10 cellular contexts compared by ENCODE assay signal in genomic region chr3:58335432-58335947, GRCh38. TPM values are rescaled to one million over a fixed set of nuclear protein-coding genes. Genes with fewer than 3 reads are reported as not detected.
DNase-seq lines count a peak whose midpoint lies in the region; FAIRE-seq and TF ChIP-seq lines count a peak whose summit lies in the region.
"Had no signal": no experiment of that assay in that cellular context is flagged by ENCODE, and none has a peak within 500 bp of the region (broad histone marks: within the 10 kb centered on the region; RNA-seq: fewer than 3 reads in every experiment).

No MANE protein-coding gene starts in this region.

- intact Hi-C loops in activated T-helper 2 cell treated with anti-CD3 and anti-CD28 coated beads, Interferon-gamma antibody, Interleukin-2, Interleukin-4, amounts not matched to agents 10 μg/mL and 5 μg/mL and 100 μg/mL, durations not matched to agents 14 hours and 24 hours and 36 hours (cut with micrococcal nuclease): loop anchor here (1.0 to 10.0 kb wide), 3 partner anchors 11 to 49 kb away; no protein-coding TSS in a partner anchor

- peak overlapping the region; percentile 99 for H3K4me3 Mint-ChIP-seq in T-helper 2 cell treated with Interferon-gamma antibody and Interleukin-4, amounts not matched to agents 5 μg/mL and 100 μg/mL, for 36 hours
- H3K4me3 Mint-ChIP-seq in activated T-helper 2 cell treated with anti-CD3 and anti-CD28 coated beads, Interferon-gamma antibody, Interleukin-2, Interleukin-4, amounts not matched to agents 10 μg/mL and 5 μg/mL and 100 μg/mL, durations not matched to agents 14 hours and 24 hours and 36 hours (ENCODE audit: low read depth): peak overlapping the region; percentile 100

- H3K27me3 ChIP-seq in keratinocyte (ENCODE audit: control insufficient read depth, extremely low read depth, insufficient read depth, low read length) (no peaks in the 10 kb centered on the region), subcutaneous abdominal adipose tissue (ENCODE audit: control insufficient read depth in 5 of 5, insufficient read depth in 4 of 5, low read length in 5 of 5) (no peaks in the 10 kb centered on the region), HAP-1 (ENCODE audit: low read depth) (no peaks in the 10 kb centered on the region)

- no peaks in the 10 kb centered on the region for H3K27me3 Mint-ChIP-seq in T-helper 2 cell treated with Interferon-gamma antibody and Interleukin-4, amounts not matched to agents 5 μg/mL and 100 μg/mL, for 36 hours (ENCODE audit: low read depth)
- no peaks in the 10 kb centered on the region for H3K27me3 Mint-ChIP-seq in activated T-helper 2 cell treated with anti-CD3 and anti-CD28 coated beads, Interferon-gamma antibody, Interleukin-2, Interleukin-4, amounts not matched to agents 10 μg/mL and 5 μg/mL and 100 μg/mL, durations not matched to agents 14 hours and 24 hours and 36 hours (ENCODE audit: low read depth)

- peak overlapping the region in 2 of 3 experiments; percentile 39 to 62 for H3K4me3 ChIP-seq in keratinocyte (ENCODE audit: control insufficient read depth in 2 of 3, extremely low read depth in 1 of 3, insufficient read depth in 2 of 3, low read depth in 1 of 3, low read length in 3 of 3)
- H3K4me3 ChIP-seq in subcutaneous abdominal adipose tissue (ENCODE audit: low read depth in 1 of 5, low read length in 5 of 5): peak overlapping the region; percentile 29 to 49 (median 39)
- H3K4me3 ChIP-seq in HAP-1: no peak overlapping the region

- H3K27ac ChIP-seq in keratinocyte (ENCODE audit: control insufficient read depth, insufficient read depth, low read length): peak overlapping the region; percentile 93
- H3K27ac ChIP-seq in subcutaneous abdominal adipose tissue (ENCODE audit: low read depth, low read length): peak overlapping the region; percentile 88

- H3K36me3 ChIP-seq in keratinocyte (ENCODE audit: control insufficient read depth in 2 of 2, extremely low read depth in 1 of 2, insufficient read depth in 2 of 2, low read length in 2 of 2) (peaks cover 0 to 5% of the 10 kb centered on the region in 2 experiments), subcutaneous abdominal adipose tissue (ENCODE audit: control insufficient read depth in 5 of 5, insufficient read depth in 5 of 5, low read length in 5 of 5) (no peaks in the 10 kb centered on the region), HAP-1 (replicated peaks) (no peaks in the 10 kb centered on the region)

- peaks cover 36% of the 10 kb centered on the region for H3K4me1 Mint-ChIP-seq in T-helper 2 cell treated with Interferon-gamma antibody and Interleukin-4, amounts not matched to agents 5 μg/mL and 100 μg/mL, for 36 hours (ENCODE audit: low read depth)
- H3K4me1 Mint-ChIP-seq in activated T-helper 2 cell treated with anti-CD3 and anti-CD28 coated beads, Interferon-gamma antibody, Interleukin-2, Interleukin-4, amounts not matched to agents 10 μg/mL and 5 μg/mL and 100 μg/mL, durations not matched to agents 14 hours and 24 hours and 36 hours (ENCODE audit: low read depth): peaks cover 43% of the 10 kb centered on the region

- no peak for DNase-seq in T-helper 2 cell treated with Interferon-gamma antibody and Interleukin-4, amounts not matched to agents 5 μg/mL and 100 μg/mL, for 36 hours (ENCODE audit: low spot score)
- DNase-seq in T-helper 2 cell: no peak
- DNase-seq in activated T-helper 2 cell treated with anti-CD3 and anti-CD28 coated beads, Interferon-gamma antibody, Interleukin-2, Interleukin-4, amounts not matched to agents 10 μg/mL and 5 μg/mL and 100 μg/mL, durations not matched to agents 14 hours and 24 hours and 36 hours (ENCODE audit: low spot score): no peak
- no peak for DNase-seq in keratinocyte (ENCODE audit: low read depth, low spot score)
- DNase-seq in NCI-H2171 (lab: John Stamatoyannopoulos, UW): no peak
- DNase-seq in HAP-1 (ENCODE audit: low spot score in 2 of 2): no peak
- DNase-seq in activated effector memory CD4-positive, alpha-beta T cell treated with anti-CD3 and anti-CD28 coated beads, Interleukin-2, amount 50 U/mL, for 16 hours: no peak
- DNase-seq: activated gamma-delta T cell, NCI-H82 had no signal

- peaks cover 22% of the 10 kb centered on the region for H3K36me3 Mint-ChIP-seq in T-helper 2 cell treated with Interferon-gamma antibody and Interleukin-4, amounts not matched to agents 5 μg/mL and 100 μg/mL, for 36 hours (ENCODE audit: low read depth)
- H3K36me3 Mint-ChIP-seq in activated T-helper 2 cell treated with anti-CD3 and anti-CD28 coated beads, Interferon-gamma antibody, Interleukin-2, Interleukin-4, amounts not matched to agents 10 μg/mL and 5 μg/mL and 100 μg/mL, durations not matched to agents 14 hours and 24 hours and 36 hours (ENCODE audit: low read depth): peaks cover 29% of the 10 kb centered on the region

- H3K79me2 ChIP-seq in keratinocyte (ENCODE audit: control insufficient read depth, insufficient read depth, low read length): peaks cover 6% of the 10 kb centered on the region

- peak overlapping the region; percentile 97 for H3K4me2 ChIP-seq in keratinocyte (ENCODE audit: control insufficient read depth, extremely low read depth, insufficient read depth, low read depth, low read length)

- H2AFZ ChIP-seq in keratinocyte (ENCODE audit: control insufficient read depth, low read length): peak overlapping the region; percentile 41

- no peaks in the 10 kb centered on the region for H3K9me3 Mint-ChIP-seq in T-helper 2 cell treated with Interferon-gamma antibody and Interleukin-4, amounts not matched to agents 5 μg/mL and 100 μg/mL, for 36 hours
- no peaks in the 10 kb centered on the region for H3K9me3 Mint-ChIP-seq in activated T-helper 2 cell treated with anti-CD3 and anti-CD28 coated beads, Interferon-gamma antibody, Interleukin-2, Interleukin-4, amounts not matched to agents 10 μg/mL and 5 μg/mL and 100 μg/mL, durations not matched to agents 14 hours and 24 hours and 36 hours

- H4K20me1 ChIP-seq in keratinocyte (ENCODE audit: control insufficient read depth, extremely low read depth, insufficient read depth, low read length): no peaks in the 10 kb centered on the region

- H3K9me1 ChIP-seq in keratinocyte (ENCODE audit: control insufficient read depth, extremely low read depth, insufficient read depth, low read length): no peaks in the 10 kb centered on the region

- H3K9ac ChIP-seq in keratinocyte (ENCODE audit: control insufficient read depth, extremely low read depth, insufficient read depth, low read length) (peak overlapping the region; percentile 65), subcutaneous abdominal adipose tissue (ENCODE audit: low read length in 5 of 5) (peak overlapping the region in 3 of 5 donors; percentile 31 to 64 (median 57))

- H3K9me3 ChIP-seq in keratinocyte (ENCODE audit: control insufficient read depth, low read depth, low read length): no peaks in the 10 kb centered on the region
- no peaks in the 10 kb centered on the region for H3K9me3 ChIP-seq in subcutaneous abdominal adipose tissue (ENCODE audit: control insufficient read depth in 5 of 5, low read length in 5 of 5)
- H3K9me3 ChIP-seq in HAP-1: no peaks in the 10 kb centered on the region

- dilution Hi-C loops in keratinocyte (cut with MboI; ENCODE audit: extremely low pct_ligation_motif_present, low sequenced_read_pairs): no loop called here

- peaks cover 31% of the 10 kb centered on the region for H3K4me1 ChIP-seq in keratinocyte (ENCODE audit: control insufficient read depth, extremely low read depth, insufficient read depth, low read length)
- H3K4me1 ChIP-seq in subcutaneous abdominal adipose tissue (ENCODE audit: control insufficient read depth in 5 of 5, insufficient read depth in 5 of 5, low read length in 5 of 5): peaks cover 2 to 36% (median 32%) of the 10 kb centered on the region in 5 donors
- peaks cover 36% of the 10 kb centered on the region for H3K4me1 ChIP-seq in HAP-1

- in situ Hi-C loops in HAP-1 (cut with MboI; ENCODE audit: low sequenced_read_pairs): no loop called here

- H3K27ac Mint-ChIP-seq in T-helper 2 cell treated with Interferon-gamma antibody and Interleukin-4, amounts not matched to agents 5 μg/mL and 100 μg/mL, for 36 hours: peak overlapping the region; percentile 97
- H3K27ac Mint-ChIP-seq in activated T-helper 2 cell treated with anti-CD3 and anti-CD28 coated beads, Interferon-gamma antibody, Interleukin-2, Interleukin-4, amounts not matched to agents 10 μg/mL and 5 μg/mL and 100 μg/mL, durations not matched to agents 14 hours and 24 hours and 36 hours: peak overlapping the region; percentile 90

- peak; percentile 73 for FAIRE-seq in keratinocyte (lab: Jason Lieb, UNC)

- no peak for TF ChIP-seq CTCF in keratinocyte (optimal IDR thresholded peaks at IDR 0.05 in 1 of 3, IDR thresholded peaks at IDR 0.05 in 1 of 3, conservative IDR thresholded peaks at IDR 0.05 in 1 of 3; ENCODE audit: extremely low read depth in 1 of 3, insufficient read depth in 2 of 3, low read length in 3 of 3)

RNA-seq across cellular contexts. Expression of gene PXK, which starts 2.8 kb away (rescaled TPM):
- total RNA-seq in activated T-helper 2 cell treated with anti-CD3 and anti-CD28 coated beads, Interferon-gamma antibody, Interleukin-2, Interleukin-4, amounts not matched to agents 10 μg/mL and 5 μg/mL and 100 μg/mL, durations not matched to agents 14 hours and 24 hours and 36 hours: 47.6 and 48.7 TPM in 2 replicates
- polyA plus RNA-seq in keratinocyte: 9.2 to 12.9 TPM (median 12.2 TPM) in 3 replicates
- polyA plus RNA-seq in keratinocyte (2011; ENCODE audit: low read depth): 11.9 TPM
- polyA plus RNA-seq in keratinocyte (2011; cell fraction: cytosol; rRNA removed): 10.4 and 15.0 TPM in 2 replicates
- polyA plus RNA-seq in keratinocyte (2011; cell fraction: nucleus; rRNA removed): 14.8 and 15.1 TPM in 2 replicates
- 9.1 and 13.2 TPM in 2 replicates for polyA plus RNA-seq in keratinocyte (2012; ENCODE audit: low replicate concordance)
- 4.5 to 12.9 TPM (median 8.1 TPM) in 3 replicates for polyA minus RNA-seq in keratinocyte
- polyA minus RNA-seq in keratinocyte (2011; cell fraction: cytosol; rRNA and poly(A)+ RNA removed): 10.4 TPM
- 6.8 and 14.3 TPM in 2 replicates for polyA minus RNA-seq in keratinocyte (2011; cell fraction: nucleus; rRNA and poly(A)+ RNA removed)

RNA-seq across cellular contexts. Expression of gene HTD2, which starts 29.2 kb away (rescaled TPM):
- 10.1 and 10.5 TPM in 2 replicates for total RNA-seq in activated T-helper 2 cell treated with anti-CD3 and anti-CD28 coated beads, Interferon-gamma antibody, Interleukin-2, Interleukin-4, amounts not matched to agents 10 μg/mL and 5 μg/mL and 100 μg/mL, durations not matched to agents 14 hours and 24 hours and 36 hours
- 10.5 to 12.5 TPM (median 11.2 TPM) in 3 replicates for polyA plus RNA-seq in keratinocyte
- polyA plus RNA-seq in keratinocyte (2011; ENCODE audit: low read depth): 10.5 TPM
- polyA plus RNA-seq in keratinocyte (2011; cell fraction: cytosol; rRNA removed): 7.7 and 14.5 TPM in 2 replicates
- polyA plus RNA-seq in keratinocyte (2011; cell fraction: nucleus; rRNA removed): 10.8 and 11.0 TPM in 2 replicates
- 6.3 and 9.5 TPM in 2 replicates for polyA plus RNA-seq in keratinocyte (2012; ENCODE audit: low replicate concordance)
- 1.2 to 10.8 TPM (median 9.9 TPM) in 3 replicates for polyA minus RNA-seq in keratinocyte
- 7.7 TPM for polyA minus RNA-seq in keratinocyte (2011; cell fraction: cytosol; rRNA and poly(A)+ RNA removed)
- 3.5 and 7.8 TPM in 2 replicates for polyA minus RNA-seq in keratinocyte (2011; cell fraction: nucleus; rRNA and poly(A)+ RNA removed)

RNA-seq across cellular contexts. Expression of gene RPP14, which starts 29.4 kb away (rescaled TPM):
- total RNA-seq in activated T-helper 2 cell treated with anti-CD3 and anti-CD28 coated beads, Interferon-gamma antibody, Interleukin-2, Interleukin-4, amounts not matched to agents 10 μg/mL and 5 μg/mL and 100 μg/mL, durations not matched to agents 14 hours and 24 hours and 36 hours: 21.8 and 23.8 TPM in 2 replicates
- polyA plus RNA-seq in keratinocyte: 20.6 to 24.6 TPM (median 21.7 TPM) in 3 replicates
- polyA plus RNA-seq in keratinocyte (2011; ENCODE audit: low read depth): 4.9 TPM
- polyA plus RNA-seq in keratinocyte (2011; cell fraction: cytosol; rRNA removed): 14.5 and 18.2 TPM in 2 replicates
- polyA plus RNA-seq in keratinocyte (2011; cell fraction: nucleus; rRNA removed): 20.6 and 21.1 TPM in 2 replicates
- 7.5 and 14.5 TPM in 2 replicates for polyA plus RNA-seq in keratinocyte (2012; ENCODE audit: low replicate concordance)
- 4.9 to 15.7 TPM (median 13.8 TPM) in 3 replicates for polyA minus RNA-seq in keratinocyte
- polyA minus RNA-seq in keratinocyte (2011; cell fraction: cytosol; rRNA and poly(A)+ RNA removed): 8.2 TPM
- polyA minus RNA-seq in keratinocyte (2011; cell fraction: nucleus; rRNA and poly(A)+ RNA removed): 4.5 and 16.3 TPM in 2 replicates
